ENCODE assay signal across 31 cellular contexts in genomic region chr3:1808590-1808989, GRCh38.
DNase-seq lines count a peak whose midpoint lies in the region; ATAC-seq, FAIRE-seq and TF ChIP-seq lines count a peak whose summit lies in the region.
"Had no signal": no experiment of that assay in that cellular context is flagged by ENCODE, and none has a peak within 500 bp of the region (broad histone marks: within the 10 kb centered on the region; RNA-seq: fewer than 3 reads in every experiment).

No MANE protein-coding gene starts in this region.

- no peak overlapping the region for H3K4me2 ChIP-seq in SK-N-SH
- H3K4me2 ChIP-seq in K562 (ENCODE audit: insufficient read depth, low read length), result no peak overlapping the region
- H3K4me2 ChIP-seq: A549; BLaER1; BLaER1 treated with 17β-estradiol and CSF1 and Interleukin-3, amounts not matched to agents 10 nM and 100 nM had no signal

- no peaks in the 10 kb centered on the region for H4K20me1 ChIP-seq in SK-N-SH (ENCODE audit: insufficient read depth)
- no peaks in the 10 kb centered on the region for H4K20me1 ChIP-seq in K562 (replicated peaks; ENCODE audit: control insufficient read depth, insufficient read depth, low read length)
- H4K20me1 ChIP-seq: BLaER1; BLaER1 treated with 17β-estradiol and CSF1 and Interleukin-3, amounts not matched to agents 10 nM and 100 nM had no signal

- no peaks in the 10 kb centered on the region for H3K27me3 ChIP-seq in SK-N-SH (ENCODE audit: insufficient read depth)
- H3K27me3 ChIP-seq in K562 (ENCODE audit: control insufficient read depth in 2 of 2, insufficient read depth in 2 of 2, low read length in 2 of 2), result no peaks in the 10 kb centered on the region
- H3K27me3 ChIP-seq: BE2C; BLaER1; BLaER1 treated with 17β-estradiol and CSF1 and Interleukin-3, amounts not matched to agents 10 nM and 100 nM had no signal

- H3K27ac ChIP-seq in SK-N-SH (ENCODE audit: low read depth in 2 of 2, low read length in 1 of 2) (no peak overlapping the region), K562 (ENCODE audit: extremely low read depth, low read depth, low read length) (no peak overlapping the region)
- H3K27ac ChIP-seq: 22Rv1; A549; BLaER1; BLaER1 treated with 17β-estradiol and CSF1 and Interleukin-3, amounts not matched to agents 10 nM and 100 nM; C4-2B had no signal

- CTCF ChIA-PET in SK-N-SH (lab: Yijun Ruan, JAX), result no interaction called here
- CTCF ChIA-PET in K562 (lab: Yijun Ruan, JAX; ENCODE audit: low intra/inter-chr PET ratio), result no interaction called here

- no peaks in the 10 kb centered on the region for H3F3A ChIP-seq in SK-N-SH (replicated peaks; ENCODE audit: insufficient read depth)

- H3K4me1 ChIP-seq in SK-N-SH (ENCODE audit: control insufficient read depth in 1 of 2, insufficient read depth in 2 of 2, low read depth in 1 of 2, low read length in 1 of 2), result no peaks in the 10 kb centered on the region
- no peaks in the 10 kb centered on the region for H3K4me1 ChIP-seq in K562 (replicated peaks in 1 of 2; ENCODE audit: control insufficient read depth in 2 of 2, insufficient read depth in 2 of 2, low read length in 2 of 2)
- H3K4me1 ChIP-seq: A549; BE2C; BLaER1; BLaER1 treated with 17β-estradiol and CSF1 and Interleukin-3, amounts not matched to agents 10 nM and 100 nM; Caco-2 had no signal

- H3K36me3 ChIP-seq in SK-N-SH (replicated peaks in 1 of 2; ENCODE audit: control insufficient read depth in 1 of 2, insufficient read depth in 2 of 2, low read length in 1 of 2) (no peaks in the 10 kb centered on the region), K562 (ENCODE audit: control insufficient read depth, insufficient read depth, low read length) (no peaks in the 10 kb centered on the region)
- H3K36me3 ChIP-seq: BE2C; BLaER1; BLaER1 treated with 17β-estradiol and CSF1 and Interleukin-3, amounts not matched to agents 10 nM and 100 nM had no signal

- BruUV-seq in K562 (replicated peaks; lab: Mats Ljungman, UMichigan), result no TSS peak

- POLR2A ChIA-PET in SK-N-SH (lab: Yijun Ruan, JAX), result no interaction called here
- POLR2A ChIA-PET in K562 (lab: Yijun Ruan, JAX), result no interaction called here

- no peak for FAIRE-seq in K562 (lab: Jason Lieb, UNC)
- FAIRE-seq: A204.1, A549, D721Med had no signal

- 7% methylated on average over 1 of the region's 1 CpG for WGBS in SK-N-SH (ENCODE audit: low lambda C conversion rate)
- WGBS in K562 (ENCODE audit: insufficient coverage, low coverage, missing lambda C conversion rate), result 0% methylated on average over 1 of the region's 1 CpG

- DNase-seq in SK-N-SH, result no peak
- no peak for DNase-seq in K562 (ENCODE audit: extremely low read depth in 1 of 4, low spot score in 3 of 4)
- no peak for DNase-seq in Right ventricle myocardium inferior (ENCODE audit: missing footprints)
- DNase-seq: 8988T; ACHN; AML-193; BE2C; C1 segment of cervical spinal cord; Caco-2; Calu3; CD4-positive, alpha-beta memory T cell; CD4-positive, alpha-beta T cell; CD4-positive, CD25-positive, alpha-beta regulatory T cell; CD8-positive, alpha-beta memory T cell; CD8-positive, alpha-beta T cell; COR-L47; DMS 273 treated with DMSO at 0.1 percent for 48 hours; DMS153; DMS53; DMS79; DMS79 treated with DMSO at 0.1 percent for 48 hours; DND-41; EL had no signal

- no peak for TF ChIP-seq EP300 in SK-N-SH (IDR thresholded peaks at IDR 0.05; ENCODE audit: borderline replicate concordance in 1 of 2, low read depth in 1 of 2, low read length in 1 of 2)
- TF ChIP-seq EP300 in K562 (IDR thresholded peaks at IDR 0.05; ENCODE audit: low read length), result no peak

- intact Hi-C loops in K562 (cut with micrococcal nuclease) (no loop called here), Right ventricle myocardium inferior (cut with DNase I) (no loop called here)

- no peaks in the 10 kb centered on the region for H3K9me1 ChIP-seq in K562 (ENCODE audit: control insufficient read depth, insufficient read depth, low read length)

- H3K4me3 ChIP-seq in SK-N-SH (ENCODE audit: low read depth in 2 of 2, low read length in 1 of 2) (no peak overlapping the region), K562 (no peak overlapping the region)
- H3K4me3 ChIP-seq: A549; BLaER1; BLaER1 treated with 17β-estradiol and CSF1 and Interleukin-3, amounts not matched to agents 10 nM and 100 nM had no signal

- TF ChIP-seq POLR2A in K562 (conservative IDR thresholded peaks at IDR 0.05), result no peak

- no peaks in the 10 kb centered on the region for H3K9me2 ChIP-seq in SK-N-SH

- H2AFZ ChIP-seq in SK-N-SH (ENCODE audit: low read depth) (no peak overlapping the region), K562 (ENCODE audit: low read depth, low read length) (no peak overlapping the region)

- in situ Hi-C loops in K562 (cut with MboI), result no loop called here

- ATAC-seq in SK-N-SH treated with all-trans-retinoic acid at 6 μM for 48 hours (no peak), K562 (no peak), Right ventricle myocardium inferior (no peak)
- ATAC-seq: A549; CD8-positive, alpha-beta T cell had no signal

- TF ChIP-seq RAD21 in SK-N-SH (IDR thresholded peaks at IDR 0.05; ENCODE audit: low read length) (no peak), K562 (CRISPR knock-in tag; conservative IDR thresholded peaks at IDR 0.05 in 1 of 2, IDR thresholded peaks at IDR 0.05 in 1 of 2) (no peak)

- no peaks in the 10 kb centered on the region for H3K9me3 ChIP-seq in SK-N-SH
- peaks cover 6% of the 10 kb centered on the region; the same call in 1 of the 2 replicates for H3K9me3 ChIP-seq in K562 (replicated peaks; ENCODE audit: control insufficient read depth, insufficient read depth, low read depth, low read length)
- H3K9me3 ChIP-seq: BE2C had no signal

- H3K79me2 ChIP-seq in SK-N-SH (ENCODE audit: insufficient read depth), result no peaks in the 10 kb centered on the region
- H3K79me2 ChIP-seq in K562 (ENCODE audit: control insufficient read depth, insufficient read depth, low read length), result no peaks in the 10 kb centered on the region

- H3K9ac ChIP-seq in SK-N-SH, result no peak overlapping the region
- H3K9ac ChIP-seq in K562 (ENCODE audit: insufficient read depth in 1 of 2, low read depth in 2 of 2, low read length in 2 of 2), result no peak overlapping the region
- H3K9ac ChIP-seq: BLaER1; BLaER1 treated with 17β-estradiol and CSF1 and Interleukin-3, amounts not matched to agents 10 nM and 100 nM had no signal

- TF ChIP-seq CTCF in SK-N-SH (IDR thresholded peaks at IDR 0.05), result no peak
- no peak for TF ChIP-seq CTCF in K562 (IDR thresholded peaks at IDR 0.05 in 2 of 3, conservative IDR thresholded peaks at IDR 0.05 in 1 of 3; ENCODE audit: insufficient read depth in 2 of 3, low read depth in 1 of 3, low read length in 3 of 3)

TF ChIP-seq in SK-N-SH treated with all-trans-retinoic acid at 6 μM for 48 hours, 23 proteins besides CTCF, POLR2A, EP300 and RAD21:
- TF ChIP-seq ZFP30 (CRISPR knock-in tag; IDR thresholded peaks at IDR 0.05) (peak; percentile 90), SNAI2 (CRISPR knock-in tag; IDR thresholded peaks at IDR 0.05) (no peak)
- TF ChIP-seq, protein P1, sequence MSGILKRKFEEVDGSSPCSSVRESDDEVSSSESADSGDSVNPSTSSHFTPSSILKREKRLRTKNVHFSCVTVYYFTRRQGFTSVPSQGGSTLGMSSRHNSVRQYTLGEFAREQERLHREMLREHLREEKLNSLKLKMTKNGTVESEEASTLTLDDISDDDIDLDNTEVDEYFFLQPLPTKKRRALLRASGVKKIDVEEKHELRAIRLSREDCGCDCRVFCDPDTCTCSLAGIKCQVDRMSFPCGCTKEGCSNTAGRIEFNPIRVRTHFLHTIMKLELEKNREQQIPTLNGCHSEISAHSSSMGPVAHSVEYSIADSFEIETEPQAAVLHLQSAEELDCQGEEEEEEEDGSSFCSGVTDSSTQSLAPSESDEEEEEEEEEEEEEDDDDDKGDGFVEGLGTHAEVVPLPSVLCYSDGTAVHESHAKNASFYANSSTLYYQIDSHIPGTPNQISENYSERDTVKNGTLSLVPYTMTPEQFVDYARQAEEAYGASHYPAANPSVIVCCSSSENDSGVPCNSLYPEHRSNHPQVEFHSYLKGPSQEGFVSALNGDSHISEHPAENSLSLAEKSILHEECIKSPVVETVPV (CRISPR knock-in tag; IDR thresholded peaks at IDR 0.05), result no peak
TF ChIP-seq in SK-N-SH treated with all-trans-retinoic acid at 6 μM for 48 hours: peak in this region for 1.

TF ChIP-seq in SK-N-SH, 30 proteins besides CTCF, POLR2A, EP300 and RAD21 (continues in another document):
- no peak for TF ChIP-seq GATA2 (CRISPR knock-in tag; IDR thresholded peaks at IDR 0.05)
- TF ChIP-seq JUND (IDR thresholded peaks at IDR 0.05), result no peak
- TF ChIP-seq YY1 (IDR thresholded peaks at IDR 0.05; ENCODE audit: low read depth), result no peak
- no peak for TF ChIP-seq NFIC (IDR thresholded peaks at IDR 0.05; ENCODE audit: borderline replicate concordance)
- no peak for TF ChIP-seq IRF3 (IDR thresholded peaks at IDR 0.05; ENCODE audit: low read depth, low read length)

TF ChIP-seq in K562, 482 proteins besides CTCF, POLR2A, EP300 and RAD21:
- TF ChIP-seq ZNF316 (IDR thresholded peaks at IDR 0.05) (0 out of 2 replicates have a peak, but pooled peaks have one; percentile 11), PTBP1 (IDR thresholded peaks at IDR 0.05; ENCODE audit: low read depth, low read length) (no peak), ZFP30 (CRISPR knock-in tag; IDR thresholded peaks at IDR 0.05; ENCODE audit: borderline replicate concordance) (peak; percentile 71; the same call in 1 of the 2 replicates)
TF ChIP-seq in K562: peak in this region for 2.
